ENCODE assay signal across 14 cellular contexts in genomic region chr6:2381872-2382661, GRCh38.
"Had no signal": no experiment of that assay in that cellular context is flagged by ENCODE, and none has a peak within 500 bp of the region (broad histone marks: within the 10 kb centered on the region; RNA-seq: fewer than 3 reads in every experiment).

No MANE protein-coding gene starts in this region.

- H3K27ac Mint-ChIP-seq: activated CD4-positive, alpha-beta memory T cell treated with anti-CD3 and anti-CD28 coated beads for 36 hours; activated naive CD8-positive, alpha-beta T cell treated with anti-CD3 and anti-CD28 coated beads, Interleukin-2, amount 10 ng/mL, durations not matched to agents 7 days and 5 days; activated T-cell treated with anti-CD3 and anti-CD28 coated beads, Interleukin-2, amount 50 U/mL, for 72 hours; naive thymus-derived CD4-positive, alpha-beta T cell; progenitor cell of endocrine pancreas had no signal

- H3K79me2 ChIP-seq: hepatocyte had no signal

- H3K36me3 Mint-ChIP-seq: activated CD4-positive, alpha-beta memory T cell treated with anti-CD3 and anti-CD28 coated beads for 36 hours had no signal

- ATAC-seq: activated T-cell treated with anti-CD3 and anti-CD28 coated beads, Interleukin-2, amount 50 U/mL, for 72 hours; gastrocnemius medialis; naive thymus-derived CD4-positive, alpha-beta T cell had no signal

- H2AFZ ChIP-seq: hepatocyte had no signal

- H3K4me1 ChIP-seq: gastrocnemius medialis had no signal

- H3K36me3 ChIP-seq: gastrocnemius medialis, neutrophil had no signal

- DNase-seq: activated CD4-positive, alpha-beta memory T cell treated with anti-CD3 and anti-CD28 coated beads for 36 hours; activated CD4-positive, alpha-beta T cell treated with anti-CD3 and anti-CD28 coated beads for 1 hour; activated gamma-delta T cell treated with Interleukin-2 at 50 U/mL for 16 hours; activated naive CD8-positive, alpha-beta T cell treated with anti-CD3 and anti-CD28 coated beads, Interleukin-2, amount 10 ng/mL, durations not matched to agents 7 days and 5 days; activated T-cell treated with anti-CD3 and anti-CD28 coated beads, Interleukin-2, amount 50 U/mL, for 72 hours; gastrocnemius medialis; kidney glomerular epithelial cell; naive thymus-derived CD4-positive, alpha-beta T cell; stimulated activated CD4-positive, alpha-beta T cell treated with anti-CD3 and anti-CD28 coated beads, Interleukin-15, amount 100 ng/mL, for 24 hours had no signal

- H3K9me3 ChIP-seq: gastrocnemius medialis, neutrophil, tibial nerve had no signal

- H3K27me3 Mint-ChIP-seq: activated CD4-positive, alpha-beta memory T cell treated with anti-CD3 and anti-CD28 coated beads for 36 hours; activated naive CD8-positive, alpha-beta T cell treated with anti-CD3 and anti-CD28 coated beads, Interleukin-2, amount 10 ng/mL, durations not matched to agents 7 days and 5 days; naive thymus-derived CD4-positive, alpha-beta T cell; progenitor cell of endocrine pancreas had no signal

- H3K27ac ChIP-seq: gastrocnemius medialis, hepatocyte, neutrophil had no signal

- H3K4me1 Mint-ChIP-seq: activated naive CD8-positive, alpha-beta T cell treated with anti-CD3 and anti-CD28 coated beads, Interleukin-2, amount 10 ng/mL, durations not matched to agents 7 days and 5 days had no signal

- H3K4me3 Mint-ChIP-seq: activated CD4-positive, alpha-beta memory T cell treated with anti-CD3 and anti-CD28 coated beads for 36 hours; activated naive CD8-positive, alpha-beta T cell treated with anti-CD3 and anti-CD28 coated beads, Interleukin-2, amount 10 ng/mL, durations not matched to agents 7 days and 5 days; activated T-cell treated with anti-CD3 and anti-CD28 coated beads, Interleukin-2, amount 50 U/mL, for 72 hours; naive thymus-derived CD4-positive, alpha-beta T cell had no signal

- H3K4me3 ChIP-seq: hepatocyte, lung, tibial nerve had no signal

- H3K9me3 Mint-ChIP-seq: activated naive CD8-positive, alpha-beta T cell treated with anti-CD3 and anti-CD28 coated beads, Interleukin-2, amount 10 ng/mL, durations not matched to agents 7 days and 5 days had no signal

- H3K4me2 ChIP-seq: hepatocyte had no signal

- H3K27me3 ChIP-seq: gastrocnemius medialis, hepatocyte, neutrophil, tibial nerve had no signal
